ENCODE assay signal across 8 cellular contexts in the genomic region with DNA sequence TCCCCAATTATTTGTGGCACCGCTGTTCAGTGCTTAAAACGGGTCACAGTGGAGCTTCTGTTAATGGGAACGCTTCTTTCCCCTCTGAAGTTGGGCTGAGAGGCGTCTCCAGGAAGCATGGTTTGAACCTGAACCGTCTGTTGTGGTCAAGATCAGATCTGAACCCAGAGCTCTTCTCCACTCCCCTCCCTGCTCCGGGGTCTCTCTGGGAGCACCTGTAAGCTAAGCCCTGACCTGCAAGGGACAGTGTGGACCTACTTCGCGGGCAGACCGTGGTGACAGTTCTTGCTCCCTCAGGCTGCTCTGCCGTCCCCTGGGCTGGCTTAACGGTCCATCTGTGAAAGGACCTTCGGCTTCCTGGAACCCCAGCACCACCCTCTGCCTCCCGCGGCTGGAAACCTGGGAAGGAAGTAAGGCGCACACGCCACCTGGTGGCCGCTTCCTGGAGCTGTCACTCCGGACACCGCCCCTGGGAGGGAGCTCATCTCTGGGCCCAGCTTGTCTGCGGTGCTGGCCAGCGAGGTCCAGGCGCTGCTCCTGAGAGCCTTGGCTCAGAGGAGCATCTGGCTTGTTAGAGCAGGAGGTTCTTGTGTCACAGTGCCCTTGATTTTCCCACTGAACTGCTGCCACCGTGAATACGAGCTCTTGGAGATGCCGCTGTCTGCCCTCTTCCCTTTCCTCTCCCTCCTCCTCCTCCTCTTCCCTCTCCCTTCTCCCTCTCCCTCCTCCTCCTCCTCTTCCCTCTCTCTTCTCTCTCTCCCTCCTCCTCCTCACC.
DNase-seq lines count a peak whose midpoint lies in the region; ATAC-seq and TF ChIP-seq lines count a peak whose summit lies in the region.

No MANE protein-coding gene starts in this region.

- H3K9ac ChIP-seq in KMS-11 (peak overlapping the region; percentile 13; the same call in 1 of the 2 replicates), neural cell (ENCODE audit: low read length) (peak overlapping the region; percentile 23)

- peak overlapping the region; percentile 58; the same call in 1 of the 2 replicates for H3K4me2 ChIP-seq in KMS-11
- H3K4me2 ChIP-seq in neural cell (ENCODE audit: low read length) = no peak overlapping the region

- no peaks in the 10 kb centered on the region for H4K20me1 ChIP-seq in KMS-11 (ENCODE audit: insufficient read depth)
- no peaks in the 10 kb centered on the region for H4K20me1 ChIP-seq in neural cell (ENCODE audit: insufficient read depth)

- no peak overlapping the region for H3K27ac ChIP-seq in cardiac muscle cell
- H3K27ac ChIP-seq in KMS-11 = no peak overlapping the region
- H3K27ac ChIP-seq in neural cell (ENCODE audit: low read length) = no peak overlapping the region

- H3K9me2 ChIP-seq in neural cell (ENCODE audit: insufficient read depth, low read length) = no peaks in the 10 kb centered on the region

- ATAC-seq in esophagus mucosa (peak; percentile 80), HG02840 (IDR thresholded peaks at IDR 0.05; ENCODE audit: low FRiP score, unreplicated experiment) (no peak)

- H3K9me3 ChIP-seq in cardiac muscle cell (ENCODE audit: low read depth) = no peaks in the 10 kb centered on the region
- no peaks in the 10 kb centered on the region for H3K9me3 ChIP-seq in neural cell (ENCODE audit: low read length)

- H3K27me3 ChIP-seq in cardiac muscle cell (peaks cover 58% of the 10 kb centered on the region), KMS-11 (ENCODE audit: insufficient read depth, low read depth) (no peaks in the 10 kb centered on the region), neural cell (ENCODE audit: insufficient read depth, low read depth, low read length) (no peaks in the 10 kb centered on the region)

- TF ChIP-seq CTCF in cardiac muscle cell (IDR thresholded peaks at IDR 0.05; ENCODE audit: low read depth, low read length) = peak; percentile 26
- peak; percentile 91 for TF ChIP-seq CTCF in KMS-11 (conservative IDR thresholded peaks at IDR 0.05; ENCODE audit: low read depth, low read length)
- TF ChIP-seq CTCF in neural cell (IDR thresholded peaks at IDR 0.05; ENCODE audit: poor library complexity, severe bottlenecking) = peak; percentile 90

- H3K36me3 ChIP-seq in cardiac muscle cell (no peaks in the 10 kb centered on the region), KMS-11 (ENCODE audit: insufficient read depth) (no peaks in the 10 kb centered on the region), neural cell (ENCODE audit: insufficient read depth, low read length) (no peaks in the 10 kb centered on the region)

- TF ChIP-seq RAD21 in neural cell (conservative IDR thresholded peaks at IDR 0.05) = peak; percentile 82

- DNase-seq in cardiac muscle cell (ENCODE audit: low read depth in 1 of 2, low spot score in 1 of 2) (peak; percentile 4 to 88), cardiac septum (ENCODE audit: low spot score) (no peak), UCSD-AML1 (lab: John Stamatoyannopoulos, UW; ENCODE audit: unreplicated experiment) (peak; percentile 72), NCI-H524 treated with DMSO at 0.1 percent for 48 hours (lab: John Stamatoyannopoulos, UW) (no peak)

- H3K79me2 ChIP-seq in KMS-11 (ENCODE audit: insufficient read depth, low read depth) = no peaks in the 10 kb centered on the region
- H3K79me2 ChIP-seq in neural cell (replicated peaks; ENCODE audit: insufficient read depth, low read length) = no peaks in the 10 kb centered on the region

- peak overlapping the region; percentile 99 for H2AFZ ChIP-seq in KMS-11 (ENCODE audit: low read depth)
- peak overlapping the region; percentile 27 for H2AFZ ChIP-seq in neural cell (ENCODE audit: low read depth, low read length)

- H3K4me1 ChIP-seq in cardiac muscle cell (ENCODE audit: low read depth) (no peaks in the 10 kb centered on the region), KMS-11 (ENCODE audit: low read depth, poor library complexity, severe bottlenecking) (peaks cover 4% of the 10 kb centered on the region)

- no peak for TF ChIP-seq EP300 in neural cell (conservative IDR thresholded peaks at IDR 0.05; ENCODE audit: poor library complexity, severe bottlenecking)

- intact Hi-C loops in cardiac septum (cut with DNase I) = loop anchor here (10.0 kb wide), 1 partner anchor 381 kb away; no protein-coding TSS in a partner anchor

- H3K4me3 ChIP-seq in cardiac muscle cell (no peak overlapping the region), KMS-11 (IDR thresholded peaks at IDR 0.05; ENCODE audit: insufficient read depth, low read depth, low read length) (no peak overlapping the region), neural cell (ENCODE audit: low read length) (peak overlapping the region; percentile 10)

- no peaks in the 10 kb centered on the region for H3F3A ChIP-seq in neural cell (ENCODE audit: insufficient read depth, low read length, poor library complexity, severe bottlenecking)

TF ChIP-seq in neural cell, 6 proteins besides CTCF, POLR2A, EP300 and RAD21:
- TF ChIP-seq POLR2AphosphoS5 (IDR thresholded peaks at IDR 0.05) = no peak
- peak; percentile 88 for TF ChIP-seq SMC3 (conservative IDR thresholded peaks at IDR 0.05; ENCODE audit: poor library complexity)

Comparison
In these comparisons a context has a peak if more than half of its experiments do, and no peak if none do; other contexts are left out.
1. DNase-seq: peak in cardiac muscle cell (2 of 2) and UCSD-AML1 (single experiment); none in cardiac septum (single experiment) and NCI-H524 treated with DMSO at 0.1 percent for 48 hours (single experiment).
2. CTCF ChIP-seq: peak in every context shown above with its lines; median percentile 91 in KMS-11; 90 in neural cell; 26 in cardiac muscle cell.